Comparison of ENCODE assay signal across 1 cellular context in genomic region chr3:32852146-32852545, GRCh38.
TF ChIP-seq lines count a peak whose summit lies in the region.

No MANE protein-coding gene starts in this region.

TF ChIP-seq in WTC11, 78 proteins besides CTCF, POLR2A, EP300 and RAD21 (continued from another document):
- TF ChIP-seq, protein P1, sequence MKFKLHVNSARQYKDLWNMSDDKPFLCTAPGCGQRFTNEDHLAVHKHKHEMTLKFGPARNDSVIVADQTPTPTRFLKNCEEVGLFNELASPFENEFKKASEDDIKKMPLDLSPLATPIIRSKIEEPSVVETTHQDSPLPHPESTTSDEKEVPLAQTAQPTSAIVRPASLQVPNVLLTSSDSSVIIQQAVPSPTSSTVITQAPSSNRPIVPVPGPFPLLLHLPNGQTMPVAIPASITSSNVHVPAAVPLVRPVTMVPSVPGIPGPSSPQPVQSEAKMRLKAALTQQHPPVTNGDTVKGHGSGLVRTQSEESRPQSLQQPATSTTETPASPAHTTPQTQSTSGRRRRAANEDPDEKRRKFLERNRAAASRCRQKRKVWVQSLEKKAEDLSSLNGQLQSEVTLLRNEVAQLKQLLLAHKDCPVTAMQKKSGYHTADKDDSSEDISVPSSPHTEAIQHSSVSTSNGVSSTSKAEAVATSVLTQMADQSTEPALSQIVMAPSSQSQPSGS (CRISPR knock-in tag; IDR thresholded peaks at IDR 0.05; ENCODE audit: borderline replicate concordance, low read depth), result no peak
- TF ChIP-seq, protein P2, sequence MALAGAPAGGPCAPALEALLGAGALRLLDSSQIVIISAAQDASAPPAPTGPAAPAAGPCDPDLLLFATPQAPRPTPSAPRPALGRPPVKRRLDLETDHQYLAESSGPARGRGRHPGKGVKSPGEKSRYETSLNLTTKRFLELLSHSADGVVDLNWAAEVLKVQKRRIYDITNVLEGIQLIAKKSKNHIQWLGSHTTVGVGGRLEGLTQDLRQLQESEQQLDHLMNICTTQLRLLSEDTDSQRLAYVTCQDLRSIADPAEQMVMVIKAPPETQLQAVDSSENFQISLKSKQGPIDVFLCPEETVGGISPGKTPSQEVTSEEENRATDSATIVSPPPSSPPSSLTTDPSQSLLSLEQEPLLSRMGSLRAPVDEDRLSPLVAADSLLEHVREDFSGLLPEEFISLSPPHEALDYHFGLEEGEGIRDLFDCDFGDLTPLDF (CRISPR knock-in tag; IDR thresholded peaks at IDR 0.05), result no peak
- TF ChIP-seq FOXK1 (CRISPR knock-in tag; IDR thresholded peaks at IDR 0.05) (no peak), ZBTB21 (CRISPR knock-in tag; IDR thresholded peaks at IDR 0.05; ENCODE audit: borderline replicate concordance) (no peak)
- TF ChIP-seq, protein P3, sequence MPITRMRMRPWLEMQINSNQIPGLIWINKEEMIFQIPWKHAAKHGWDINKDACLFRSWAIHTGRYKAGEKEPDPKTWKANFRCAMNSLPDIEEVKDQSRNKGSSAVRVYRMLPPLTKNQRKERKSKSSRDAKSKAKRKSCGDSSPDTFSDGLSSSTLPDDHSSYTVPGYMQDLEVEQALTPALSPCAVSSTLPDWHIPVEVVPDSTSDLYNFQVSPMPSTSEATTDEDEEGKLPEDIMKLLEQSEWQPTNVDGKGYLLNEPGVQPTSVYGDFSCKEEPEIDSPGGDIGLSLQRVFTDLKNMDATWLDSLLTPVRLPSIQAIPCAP (CRISPR knock-in tag; IDR thresholded peaks at IDR 0.05), result no peak
